ENCODE assay signal across 10 cellular contexts in the genomic region with DNA sequence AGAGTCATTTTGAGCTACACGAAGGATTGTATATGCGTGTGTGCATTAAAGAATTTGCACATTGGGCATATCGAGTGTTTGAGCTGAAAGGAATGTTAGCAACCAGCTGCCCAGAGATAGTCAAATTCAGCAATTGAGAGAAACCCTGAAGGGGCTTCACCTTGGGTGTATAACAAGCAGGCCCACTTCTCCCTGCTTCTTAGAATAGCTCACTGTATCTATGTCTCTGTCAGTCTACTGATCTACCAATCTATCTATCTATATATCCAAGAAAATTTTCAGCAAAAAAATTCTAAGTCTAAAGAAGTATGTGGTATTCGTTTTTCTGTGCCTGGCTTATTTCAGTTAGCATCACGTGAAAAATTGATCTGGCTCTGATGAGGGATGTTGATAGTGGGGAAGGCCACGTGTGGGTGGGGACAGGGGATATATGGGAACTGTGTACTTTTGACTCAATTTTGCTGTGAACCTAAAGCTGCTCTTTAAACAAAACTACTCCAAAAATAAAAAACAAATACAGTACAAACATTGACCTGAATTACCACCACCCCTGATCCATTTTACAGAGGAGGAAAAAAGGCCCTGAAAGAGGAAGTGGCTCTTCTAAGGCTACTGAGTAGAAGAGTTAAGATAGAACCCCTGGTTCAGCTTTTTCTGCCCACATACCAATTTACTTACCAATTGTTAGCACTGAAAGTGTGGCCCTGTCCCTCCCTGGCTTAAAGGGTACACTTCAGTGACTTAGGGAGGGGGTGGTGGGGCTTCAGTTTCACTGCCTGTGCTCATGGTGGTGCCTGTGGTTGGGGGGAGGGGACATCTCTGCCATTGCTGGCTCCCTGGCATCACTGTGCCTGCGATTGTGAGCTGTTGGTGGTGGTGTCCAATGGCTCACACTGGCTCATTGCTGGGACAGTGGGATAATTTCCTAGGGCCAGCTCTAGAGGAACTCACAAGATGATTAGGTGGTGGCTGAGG.
DNase-seq lines count a peak whose midpoint lies in the region; ATAC-seq, FAIRE-seq and TF ChIP-seq lines count a peak whose summit lies in the region.
"Had no signal": no experiment of that assay in that cellular context is flagged by ENCODE, and none has a peak within 500 bp of the region (broad histone marks: within the 10 kb centered on the region; RNA-seq: fewer than 3 reads in every experiment).

No MANE protein-coding gene starts in this region.

- FAIRE-seq in GM12878 (lab: Jason Lieb, UNC) = peak; percentile 81

- BruUV-seq in GM12878 (replicated peaks; lab: Mats Ljungman, UMichigan) = no TSS peak

- no peaks in the 10 kb centered on the region for H3K9me3 Mint-ChIP-seq in type B pancreatic cell

- H3K79me2 ChIP-seq in GM12878 (ENCODE audit: control insufficient read depth, insufficient read depth, low read length) = no peaks in the 10 kb centered on the region; the same call in 1 of the 2 replicates

- intact Hi-C loops in GM12878 (cut with micrococcal nuclease; ENCODE audit: unreplicated experiment) (loop anchor here (1.0 kb wide), 2 partner anchors 22 to 26 kb away; no protein-coding TSS in a partner anchor), lower lobe of right lung (cut with DNase I) (no loop called here)

- H3K9ac ChIP-seq in GM12878 (ENCODE audit: control insufficient read depth, insufficient read depth, low read length) = peak overlapping the region; percentile 41

- DNase-seq in GM12878 (ENCODE audit: low read depth, low spot score) = peak; percentile 87
- no peak for DNase-seq in ureter (ENCODE audit: low spot score)
- no peak for DNase-seq in NCI-H2107 treated with DMSO at 0.1 percent for 48 hours (lab: John Stamatoyannopoulos, UW; ENCODE audit: unreplicated experiment)
- no peak for DNase-seq in lower lobe of right lung
- no peak for DNase-seq in type B pancreatic cell (ENCODE audit: extremely low spot score, unreplicated experiment)
- DNase-seq: psoas muscle, T-helper 17 cell had no signal

- H3K9me3 ChIP-seq in GM12878 (replicated peaks; ENCODE audit: control insufficient read depth, insufficient read depth, low read length) (no peaks in the 10 kb centered on the region), lower lobe of right lung (no peaks in the 10 kb centered on the region)
- H3K9me3 ChIP-seq: psoas muscle had no signal

- peaks cover 15% of the 10 kb centered on the region for H3K27me3 Mint-ChIP-seq in type B pancreatic cell
- H3K27me3 Mint-ChIP-seq: T-helper 17 cell had no signal

- 0 out of 2 replicates have a peak, but pooled peaks cover 2% of the 10 kb centered on the region for H4K20me1 ChIP-seq in GM12878 (ENCODE audit: control insufficient read depth, insufficient read depth)

- SMC1A ChIA-PET in GM12878 (lab: Charles Lee; ENCODE audit: uncharacterized antibody, unreplicated experiment) = interaction anchor here (0.6 to 16.5 kb wide), 28 partner anchors 8 to 1291 kb away, joined by 3 to 368 read pairs (median 5); partner anchors contain the start of gene LCP2

- TF ChIP-seq POLR2A in GM12878 (IDR thresholded peaks at IDR 0.05; ENCODE audit: low read depth, low read length) = no peak

- no peaks in the 10 kb centered on the region for H3K27me3 ChIP-seq in GM12878 (replicated peaks in 1 of 2; ENCODE audit: control insufficient read depth in 2 of 2, insufficient read depth in 2 of 2, low read length in 1 of 2)
- H3K27me3 ChIP-seq in lower lobe of right lung (ENCODE audit: low read depth) = no peaks in the 10 kb centered on the region

- TF ChIP-seq EP300 in GM12878 (IDR thresholded peaks at IDR 0.05; ENCODE audit: borderline replicate concordance in 1 of 2, control insufficient read depth in 1 of 2, low read depth in 2 of 2, low read length in 2 of 2) = peak; percentile 60 to 82; a peak in 2 of 4 replicates

- peak overlapping the region; percentile 3; the same call in 1 of the 2 replicates for H3K4me2 ChIP-seq in GM12878 (ENCODE audit: control insufficient read depth, insufficient read depth)

- CTCF ChIA-PET in GM12878 (lab: Yijun Ruan, JAX) = interaction anchor here (0.9 to 3.5 kb wide), 13 partner anchors 10 to 202 kb away, joined by 3 to 40 read pairs (median 4); partner anchors contain the start of gene INSYN2B

- H3K27ac Mint-ChIP-seq in type B pancreatic cell = no peak overlapping the region
- H3K27ac Mint-ChIP-seq: T-helper 17 cell had no signal

- no peaks in the 10 kb centered on the region for H3K36me3 Mint-ChIP-seq in type B pancreatic cell

- in situ Hi-C loops in GM12878 (cut with MboI) = no loop called here

- ATAC-seq in GM18520 (IDR thresholded peaks at IDR 0.05; ENCODE audit: unreplicated experiment) (peak; percentile 57), GM21526 (IDR thresholded peaks at IDR 0.05; ENCODE audit: low FRiP score, unreplicated experiment) (peak; percentile 94), HG03378 (IDR thresholded peaks at IDR 0.05; ENCODE audit: unreplicated experiment) (peak; percentile 96), GM12878 (peak; percentile 97), lower lobe of right lung (no peak)
- ATAC-seq: psoas muscle, T-helper 17 cell had no signal

- TF ChIP-seq RAD21 in GM12878 (IDR thresholded peaks at IDR 0.05; ENCODE audit: insufficient read depth, low read depth, low read length) = no peak

- RAD21 ChIA-PET in GM12878 (lab: Charles Lee; ENCODE audit: unreplicated experiment) = interaction anchor here (0.6 to 4.5 kb wide), 28 partner anchors 9 to 201 kb away, joined by 3 to 130 read pairs (median 9); partner anchors contain the start of genes INSYN2B and SPDL1

- H3K4me3 ChIP-seq in GM12878 (no peak overlapping the region), lower lobe of right lung (no peak overlapping the region)
- H3K4me3 ChIP-seq: psoas muscle had no signal

- H2AFZ ChIP-seq in GM12878 (ENCODE audit: control insufficient read depth, low read depth, low read length) = no peak overlapping the region

- peaks cover 29% of the 10 kb centered on the region for H3K4me1 ChIP-seq in GM12878 (ENCODE audit: control insufficient read depth, insufficient read depth, low read length)
- H3K4me1 ChIP-seq in lower lobe of right lung = no peaks in the 10 kb centered on the region
- H3K4me1 ChIP-seq: psoas muscle had no signal

- under 1% methylated on average over 7 of the region's 7 CpGs for WGBS in GM12878 (ENCODE audit: insufficient coverage, insufficient replicate concordance, low lambda C conversion rate, missing lambda C conversion rate)

- TF ChIP-seq CTCF in GM12878 (IDR thresholded peaks at IDR 0.05 in 2 of 3, conservative IDR thresholded peaks at IDR 0.05 in 1 of 3; ENCODE audit: control insufficient read depth in 2 of 3, extremely low read depth in 1 of 3, insufficient read depth in 1 of 3, low read depth in 3 of 3, low read length in 3 of 3) (no peak), lower lobe of right lung (IDR thresholded peaks at IDR 0.05) (no peak), type B pancreatic cell (conservative IDR thresholded peaks at IDR 0.05) (no peak)

- POLR2A ChIA-PET in GM12878 (lab: Charles Lee) = interaction anchor here (0.5 to 3.9 kb wide), 21 partner anchors 9 to 259 kb away, joined by 3 to 47 read pairs (median 4); no protein-coding TSS in a partner anchor

- H3K36me3 ChIP-seq in GM12878 (ENCODE audit: control insufficient read depth in 2 of 2, insufficient read depth in 2 of 2, low read length in 1 of 2) = peaks cover 1 to 23% of the 10 kb centered on the region in 2 experiments
- no peaks in the 10 kb centered on the region for H3K36me3 ChIP-seq in lower lobe of right lung

- peaks cover 8% of the 10 kb centered on the region for H3K4me1 Mint-ChIP-seq in type B pancreatic cell (ENCODE audit: unreplicated experiment)

- H3K4me3 Mint-ChIP-seq in type B pancreatic cell = no peak overlapping the region
- H3K4me3 Mint-ChIP-seq: T-helper 17 cell had no signal

- H3K27ac ChIP-seq in GM12878 (ENCODE audit: control insufficient read depth, insufficient read depth) (peak overlapping the region; percentile 80), lower lobe of right lung (no peak overlapping the region)
- H3K27ac ChIP-seq: psoas muscle had no signal

TF ChIP-seq in GM12878, 131 proteins besides CTCF, POLR2A, EP300 and RAD21 (continues in another document):
- peak; percentile 36; the same call in 1 of the 3 replicates for TF ChIP-seq POU2F2 (IDR thresholded peaks at IDR 0.05; ENCODE audit: borderline replicate concordance, low read depth, low read length)
- TF ChIP-seq MEF2B (IDR thresholded peaks at IDR 0.05; ENCODE audit: partially characterized antibody, poor library complexity, severe bottlenecking) = peak; percentile 79
- TF ChIP-seq TCF12 (IDR thresholded peaks at IDR 0.05; ENCODE audit: low read depth, low read length) = peak; percentile 35; the same call in 1 of the 2 replicates
- TF ChIP-seq HDGF (IDR thresholded peaks at IDR 0.05) = peak; percentile 72
- peak; percentile 65; the same call in 1 of the 2 replicates for TF ChIP-seq ZNF207 (IDR thresholded peaks at IDR 0.05; ENCODE audit: borderline replicate concordance)
- peak; percentile 57 for TF ChIP-seq NFIC (IDR thresholded peaks at IDR 0.05; ENCODE audit: low read depth, low read length)
- peak; percentile 46; the same call in 1 of the 2 replicates for TF ChIP-seq BACH1 (IDR thresholded peaks at IDR 0.05; ENCODE audit: borderline replicate concordance)
- peak; percentile 93 for TF ChIP-seq MTA2 (IDR thresholded peaks at IDR 0.05; ENCODE audit: low read depth)
- peak; percentile 87; the same call in 1 of the 2 replicates for TF ChIP-seq NBN (IDR thresholded peaks at IDR 0.05)
- no peak for TF ChIP-seq SREBF1 (IDR thresholded peaks at IDR 0.05; ENCODE audit: low read length)
- TF ChIP-seq SPI1 (IDR thresholded peaks at IDR 0.05; ENCODE audit: borderline replicate concordance, insufficient read depth, low read depth, low read length) = peak; percentile 99
- TF ChIP-seq, protein P1, sequence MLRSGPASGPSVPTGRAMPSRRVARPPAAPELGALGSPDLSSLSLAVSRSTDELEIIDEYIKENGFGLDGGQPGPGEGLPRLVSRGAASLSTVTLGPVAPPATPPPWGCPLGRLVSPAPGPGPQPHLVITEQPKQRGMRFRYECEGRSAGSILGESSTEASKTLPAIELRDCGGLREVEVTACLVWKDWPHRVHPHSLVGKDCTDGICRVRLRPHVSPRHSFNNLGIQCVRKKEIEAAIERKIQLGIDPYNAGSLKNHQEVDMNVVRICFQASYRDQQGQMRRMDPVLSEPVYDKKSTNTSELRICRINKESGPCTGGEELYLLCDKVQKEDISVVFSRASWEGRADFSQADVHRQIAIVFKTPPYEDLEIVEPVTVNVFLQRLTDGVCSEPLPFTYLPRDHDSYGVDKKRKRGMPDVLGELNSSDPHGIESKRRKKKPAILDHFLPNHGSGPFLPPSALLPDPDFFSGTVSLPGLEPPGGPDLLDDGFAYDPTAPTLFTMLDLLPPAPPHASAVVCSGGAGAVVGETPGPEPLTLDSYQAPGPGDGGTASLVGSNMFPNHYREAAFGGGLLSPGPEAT (IDR thresholded peaks at IDR 0.05; ENCODE audit: low read depth) = peak; percentile 76; the same call in 1 of the 2 replicates
- TF ChIP-seq KLF5 (IDR thresholded peaks at IDR 0.05; ENCODE audit: partially characterized antibody) = peak; percentile 68
- TF ChIP-seq SMARCA5 (IDR thresholded peaks at IDR 0.05) = peak; percentile 80
- TF ChIP-seq RFX5 (IDR thresholded peaks at IDR 0.05; ENCODE audit: low read depth, low read length) = no peak

Comparison
In these comparisons a context has a peak if more than half of its experiments do, and no peak if none do; other contexts are left out.
1. ATAC-seq: peak in GM18520 (single experiment), GM21526 (single experiment), HG03378 (single experiment) and GM12878 (single experiment); none in lower lobe of right lung (0 of 2).